1 cellular context compared by ENCODE assay signal in the genomic region with DNA sequence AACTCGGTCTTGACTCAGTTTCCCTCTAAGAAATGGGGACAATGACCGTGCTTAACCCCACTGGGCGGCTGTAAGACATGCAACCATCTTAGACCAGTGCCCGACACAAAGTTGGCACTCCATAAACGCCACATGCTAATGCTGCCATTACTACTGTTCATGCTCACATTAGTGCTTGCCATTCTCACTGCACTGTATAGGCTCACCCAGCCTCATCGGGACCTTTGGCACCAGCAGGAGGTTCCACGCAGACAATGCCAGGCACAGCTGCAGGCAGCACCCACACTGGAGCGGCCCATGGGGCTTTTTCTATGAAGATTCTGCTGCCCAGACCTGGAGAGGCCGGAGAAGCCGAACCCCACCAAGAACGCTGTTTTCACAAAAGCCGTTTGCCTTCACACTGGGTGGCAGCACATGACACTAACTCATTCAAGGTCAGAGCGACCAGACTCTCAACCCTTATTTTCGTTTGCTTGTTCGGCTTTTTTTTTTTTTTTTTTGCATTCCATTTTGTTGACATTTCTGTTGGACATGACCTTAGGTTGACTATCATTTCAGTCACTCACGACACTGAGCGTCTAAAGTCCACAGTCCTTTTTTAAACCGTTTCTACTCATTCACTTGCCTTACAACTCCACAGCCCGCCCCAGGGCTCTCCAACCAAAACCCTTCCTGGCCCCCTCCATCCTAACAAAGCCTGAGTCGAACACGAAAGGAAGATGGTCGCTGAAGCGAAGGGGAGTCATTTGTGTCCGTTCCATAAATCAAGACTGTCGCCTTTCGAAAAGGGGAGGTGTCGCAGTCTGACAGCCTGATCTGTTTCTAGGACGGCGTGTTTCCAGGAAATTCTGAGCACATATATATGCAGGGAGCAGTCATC.
TF ChIP-seq lines count a peak whose summit lies in the region.

No MANE protein-coding gene starts in this region.

TF ChIP-seq in HepG2, 621 proteins besides CTCF, POLR2A, EP300 and RAD21 (continued from another document and continues in another):
- TF ChIP-seq, protein P1, sequence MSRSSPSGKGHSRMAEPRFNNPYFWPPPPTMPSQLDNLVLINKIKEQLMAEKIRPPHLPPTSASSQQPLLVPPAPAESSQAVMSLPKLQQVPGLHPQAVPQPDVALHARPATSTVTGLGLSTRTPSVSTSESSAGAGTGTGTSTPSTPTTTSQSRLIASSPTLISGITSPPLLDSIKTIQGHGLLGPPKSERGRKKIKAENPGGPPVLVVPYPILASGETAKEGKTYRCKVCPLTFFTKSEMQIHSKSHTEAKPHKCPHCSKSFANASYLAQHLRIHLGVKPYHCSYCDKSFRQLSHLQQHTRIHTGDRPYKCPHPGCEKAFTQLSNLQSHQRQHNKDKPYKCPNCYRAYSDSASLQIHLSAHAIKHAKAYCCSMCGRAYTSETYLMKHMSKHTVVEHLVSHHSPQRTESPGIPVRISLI (CRISPR knock-in tag; IDR thresholded peaks at IDR 0.05; ENCODE audit: borderline replicate concordance): peak; percentile 99
- TF ChIP-seq HMG20A (CRISPR knock-in tag; IDR thresholded peaks at IDR 0.05; ENCODE audit: borderline replicate concordance) (peak; percentile 75; the same call in 1 of the 2 replicates), RFX1 (IDR thresholded peaks at IDR 0.05) (no peak), TFDP1 (CRISPR knock-in tag; IDR thresholded peaks at IDR 0.05; ENCODE audit: borderline replicate concordance) (no peak), ZFP36L2 (CRISPR knock-in tag; IDR thresholded peaks at IDR 0.05) (no peak), ISL2 (CRISPR knock-in tag; IDR thresholded peaks at IDR 0.05) (peak; percentile 83), KLF12 (CRISPR knock-in tag; IDR thresholded peaks at IDR 0.05; ENCODE audit: borderline replicate concordance) (no peak), ZNF335 (CRISPR knock-in tag; IDR thresholded peaks at IDR 0.05) (no peak), ZNF224 (CRISPR knock-in tag; IDR thresholded peaks at IDR 0.05) (no peak), ZFP37 (CRISPR knock-in tag; IDR thresholded peaks at IDR 0.05; ENCODE audit: borderline replicate concordance) (no peak), SNAPC2 (CRISPR knock-in tag; IDR thresholded peaks at IDR 0.05) (no peak), IRF2 (CRISPR knock-in tag; IDR thresholded peaks at IDR 0.05) (no peak; the same call in 1 of the 2 replicates), PAXIP1 (CRISPR knock-in tag; conservative IDR thresholded peaks at IDR 0.05) (peak; percentile 92), ZBTB20 (CRISPR knock-in tag; IDR thresholded peaks at IDR 0.05; ENCODE audit: borderline replicate concordance, low read depth) (no peak), CHD2 (IDR thresholded peaks at IDR 0.05; ENCODE audit: low read depth, low read length) (no peak), PCBP1 (IDR thresholded peaks at IDR 0.05; ENCODE audit: borderline replicate concordance, low read depth, low read length) (no peak), NFYC (CRISPR knock-in tag; IDR thresholded peaks at IDR 0.05) (no peak), E2F1 (CRISPR knock-in tag; IDR thresholded peaks at IDR 0.05) (no peak), DPF2 (CRISPR knock-in tag; IDR thresholded peaks at IDR 0.05; ENCODE audit: borderline replicate concordance, low read depth) (0 out of 2 replicates have a peak, but pooled peaks have one; percentile 15), SNAPC5 (CRISPR knock-in tag; IDR thresholded peaks at IDR 0.05; ENCODE audit: borderline replicate concordance) (no peak), NCOA5 (CRISPR knock-in tag; IDR thresholded peaks at IDR 0.05) (no peak), UBTF (CRISPR knock-in tag; IDR thresholded peaks at IDR 0.05) (no peak; the same call in 1 of the 2 replicates), KAT7 (CRISPR knock-in tag; IDR thresholded peaks at IDR 0.05; ENCODE audit: borderline replicate concordance) (0 out of 2 replicates have a peak, but pooled peaks have one; percentile 49), HNRNPL (IDR thresholded peaks at IDR 0.05; ENCODE audit: low read depth, low read length) (0 out of 2 replicates have a peak, but pooled peaks have one; percentile 61), ZNF24 (IDR thresholded peaks at IDR 0.05) (no peak)
- TF ChIP-seq, protein P2, sequence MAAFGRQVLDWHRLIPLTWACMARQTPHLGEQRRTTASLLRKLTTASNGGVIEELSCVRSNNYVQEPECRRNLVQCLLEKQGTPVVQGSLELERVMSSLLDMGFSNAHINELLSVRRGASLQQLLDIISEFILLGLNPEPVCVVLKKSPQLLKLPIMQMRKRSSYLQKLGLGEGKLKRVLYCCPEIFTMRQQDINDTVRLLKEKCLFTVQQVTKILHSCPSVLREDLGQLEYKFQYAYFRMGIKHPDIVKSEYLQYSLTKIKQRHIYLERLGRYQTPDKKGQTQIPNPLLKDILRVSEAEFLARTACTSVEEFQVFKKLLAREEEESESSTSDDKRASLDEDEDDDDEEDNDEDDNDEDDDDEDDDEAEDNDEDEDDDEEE (CRISPR knock-in tag; IDR thresholded peaks at IDR 0.05): peak; percentile 61; the same call in 1 of the 2 replicates
- TF ChIP-seq, protein P3, sequence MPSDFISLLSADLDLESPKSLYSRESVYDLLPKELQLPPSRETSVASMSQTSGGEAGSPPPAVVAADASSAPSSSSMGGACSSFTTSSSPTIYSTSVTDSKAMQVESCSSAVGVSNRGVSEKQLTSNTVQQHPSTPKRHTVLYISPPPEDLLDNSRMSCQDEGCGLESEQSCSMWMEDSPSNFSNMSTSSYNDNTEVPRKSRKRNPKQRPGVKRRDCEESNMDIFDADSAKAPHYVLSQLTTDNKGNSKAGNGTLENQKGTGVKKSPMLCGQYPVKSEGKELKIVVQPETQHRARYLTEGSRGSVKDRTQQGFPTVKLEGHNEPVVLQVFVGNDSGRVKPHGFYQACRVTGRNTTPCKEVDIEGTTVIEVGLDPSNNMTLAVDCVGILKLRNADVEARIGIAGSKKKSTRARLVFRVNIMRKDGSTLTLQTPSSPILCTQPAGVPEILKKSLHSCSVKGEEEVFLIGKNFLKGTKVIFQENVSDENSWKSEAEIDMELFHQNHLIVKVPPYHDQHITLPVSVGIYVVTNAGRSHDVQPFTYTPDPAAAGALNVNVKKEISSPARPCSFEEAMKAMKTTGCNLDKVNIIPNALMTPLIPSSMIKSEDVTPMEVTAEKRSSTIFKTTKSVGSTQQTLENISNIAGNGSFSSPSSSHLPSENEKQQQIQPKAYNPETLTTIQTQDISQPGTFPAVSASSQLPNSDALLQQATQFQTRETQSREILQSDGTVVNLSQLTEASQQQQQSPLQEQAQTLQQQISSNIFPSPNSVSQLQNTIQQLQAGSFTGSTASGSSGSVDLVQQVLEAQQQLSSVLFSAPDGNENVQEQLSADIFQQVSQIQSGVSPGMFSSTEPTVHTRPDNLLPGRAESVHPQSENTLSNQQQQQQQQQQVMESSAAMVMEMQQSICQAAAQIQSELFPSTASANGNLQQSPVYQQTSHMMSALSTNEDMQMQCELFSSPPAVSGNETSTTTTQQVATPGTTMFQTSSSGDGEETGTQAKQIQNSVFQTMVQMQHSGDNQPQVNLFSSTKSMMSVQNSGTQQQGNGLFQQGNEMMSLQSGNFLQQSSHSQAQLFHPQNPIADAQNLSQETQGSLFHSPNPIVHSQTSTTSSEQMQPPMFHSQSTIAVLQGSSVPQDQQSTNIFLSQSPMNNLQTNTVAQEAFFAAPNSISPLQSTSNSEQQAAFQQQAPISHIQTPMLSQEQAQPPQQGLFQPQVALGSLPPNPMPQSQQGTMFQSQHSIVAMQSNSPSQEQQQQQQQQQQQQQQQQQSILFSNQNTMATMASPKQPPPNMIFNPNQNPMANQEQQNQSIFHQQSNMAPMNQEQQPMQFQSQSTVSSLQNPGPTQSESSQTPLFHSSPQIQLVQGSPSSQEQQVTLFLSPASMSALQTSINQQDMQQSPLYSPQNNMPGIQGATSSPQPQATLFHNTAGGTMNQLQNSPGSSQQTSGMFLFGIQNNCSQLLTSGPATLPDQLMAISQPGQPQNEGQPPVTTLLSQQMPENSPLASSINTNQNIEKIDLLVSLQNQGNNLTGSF (CRISPR knock-in tag; IDR thresholded peaks at IDR 0.05): no peak
- TF ChIP-seq, protein P4, sequence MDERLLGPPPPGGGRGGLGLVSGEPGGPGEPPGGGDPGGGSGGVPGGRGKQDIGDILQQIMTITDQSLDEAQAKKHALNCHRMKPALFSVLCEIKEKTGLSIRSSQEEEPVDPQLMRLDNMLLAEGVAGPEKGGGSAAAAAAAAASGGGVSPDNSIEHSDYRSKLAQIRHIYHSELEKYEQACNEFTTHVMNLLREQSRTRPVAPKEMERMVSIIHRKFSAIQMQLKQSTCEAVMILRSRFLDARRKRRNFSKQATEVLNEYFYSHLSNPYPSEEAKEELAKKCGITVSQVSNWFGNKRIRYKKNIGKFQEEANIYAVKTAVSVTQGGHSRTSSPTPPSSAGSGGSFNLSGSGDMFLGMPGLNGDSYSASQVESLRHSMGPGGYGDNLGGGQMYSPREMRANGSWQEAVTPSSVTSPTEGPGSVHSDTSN (CRISPR knock-in tag; IDR thresholded peaks at IDR 0.05): peak; percentile 54
- TF ChIP-seq, protein P5, sequence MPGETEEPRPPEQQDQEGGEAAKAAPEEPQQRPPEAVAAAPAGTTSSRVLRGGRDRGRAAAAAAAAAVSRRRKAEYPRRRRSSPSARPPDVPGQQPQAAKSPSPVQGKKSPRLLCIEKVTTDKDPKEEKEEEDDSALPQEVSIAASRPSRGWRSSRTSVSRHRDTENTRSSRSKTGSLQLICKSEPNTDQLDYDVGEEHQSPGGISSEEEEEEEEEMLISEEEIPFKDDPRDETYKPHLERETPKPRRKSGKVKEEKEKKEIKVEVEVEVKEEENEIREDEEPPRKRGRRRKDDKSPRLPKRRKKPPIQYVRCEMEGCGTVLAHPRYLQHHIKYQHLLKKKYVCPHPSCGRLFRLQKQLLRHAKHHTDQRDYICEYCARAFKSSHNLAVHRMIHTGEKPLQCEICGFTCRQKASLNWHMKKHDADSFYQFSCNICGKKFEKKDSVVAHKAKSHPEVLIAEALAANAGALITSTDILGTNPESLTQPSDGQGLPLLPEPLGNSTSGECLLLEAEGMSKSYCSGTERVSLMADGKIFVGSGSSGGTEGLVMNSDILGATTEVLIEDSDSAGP (CRISPR knock-in tag; IDR thresholded peaks at IDR 0.05; ENCODE audit: borderline replicate concordance): peak; percentile 45; the same call in 1 of the 2 replicates
- TF ChIP-seq, protein P6, sequence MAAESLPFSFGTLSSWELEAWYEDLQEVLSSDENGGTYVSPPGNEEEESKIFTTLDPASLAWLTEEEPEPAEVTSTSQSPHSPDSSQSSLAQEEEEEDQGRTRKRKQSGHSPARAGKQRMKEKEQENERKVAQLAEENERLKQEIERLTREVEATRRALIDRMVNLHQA (CRISPR knock-in tag; IDR thresholded peaks at IDR 0.05): no peak
